Comparison of ENCODE assay signal across 1 cellular context in genomic region chr22:41425704-41426365, GRCh38.
TF ChIP-seq lines count a peak whose summit lies in the region.

No MANE protein-coding gene starts in this region.

TF ChIP-seq in GM12878, 131 proteins besides CTCF, POLR2A, EP300 and RAD21:
- TF ChIP-seq SIN3A (IDR thresholded peaks at IDR 0.05; ENCODE audit: low read depth, low read length) (no peak), PAX5 (IDR thresholded peaks at IDR 0.05; ENCODE audit: borderline replicate concordance, low read depth, low read length) (no peak), NR2F1 (conservative IDR thresholded peaks at IDR 0.05) (0 out of 2 replicates have a peak, but pooled peaks have one; percentile 40), SMARCA5 (IDR thresholded peaks at IDR 0.05) (0 out of 2 replicates have a peak, but pooled peaks have one; percentile 63), CBX5 (IDR thresholded peaks at IDR 0.05; ENCODE audit: low read depth) (no peak), USF2 (IDR thresholded peaks at IDR 0.05; ENCODE audit: borderline replicate concordance, low read depth, low read length) (no peak), NFYA (IDR thresholded peaks at IDR 0.05; ENCODE audit: borderline replicate concordance, low read depth, low read length) (no peak), BRCA1 (IDR thresholded peaks at IDR 0.05; ENCODE audit: low read depth, low read length) (no peak), STAT3 (IDR thresholded peaks at IDR 0.05; ENCODE audit: low read depth, low read length) (no peak), ZNF217 (IDR thresholded peaks at IDR 0.05) (no peak), CHD1 (IDR thresholded peaks at IDR 0.05; ENCODE audit: low read depth, low read length) (no peak), ZNF592 (IDR thresholded peaks at IDR 0.05) (no peak), HDAC6 (IDR thresholded peaks at IDR 0.05; ENCODE audit: unreplicated experiment) (no peak), RUNX3 (IDR thresholded peaks at IDR 0.05; ENCODE audit: low read length) (peak; percentile 90), EZH2 (IDR thresholded peaks at IDR 0.05; ENCODE audit: borderline replicate concordance, control insufficient read depth, low read depth, low read length) (no peak), SREBF2 (IDR thresholded peaks at IDR 0.05; ENCODE audit: low read length) (no peak), KDM1A (IDR thresholded peaks at IDR 0.05; ENCODE audit: borderline replicate concordance) (no peak), RB1 (IDR thresholded peaks at IDR 0.05; ENCODE audit: borderline replicate concordance) (no peak), ZNF687 (IDR thresholded peaks at IDR 0.05) (no peak), TARDBP (IDR thresholded peaks at IDR 0.05; ENCODE audit: borderline replicate concordance) (no peak), TBL1XR1 (IDR thresholded peaks at IDR 0.05; ENCODE audit: low read depth, low read length) (no peak), PBX3 (IDR thresholded peaks at IDR 0.05; ENCODE audit: insufficient replicate concordance, low read depth, low read length) (no peak), PKNOX1 (IDR thresholded peaks at IDR 0.05) (no peak), CEBPB (IDR thresholded peaks at IDR 0.05; ENCODE audit: borderline replicate concordance in 1 of 2, low read depth in 2 of 2, low read length in 2 of 2) (no peak), EGR1 (IDR thresholded peaks at IDR 0.05; ENCODE audit: borderline replicate concordance in 1 of 2, low read depth in 2 of 2, low read length in 2 of 2) (no peak), CBFB (IDR thresholded peaks at IDR 0.05; ENCODE audit: low read depth) (peak; percentile 58; the same call in 1 of the 2 replicates), LARP7 (IDR thresholded peaks at IDR 0.05) (no peak), PML (IDR thresholded peaks at IDR 0.05; ENCODE audit: low read length) (no peak), PRDM15 (CRISPR knock-in tag; IDR thresholded peaks at IDR 0.05) (no peak)
TF ChIP-seq in GM12878: peak in this region for 4.
